ENCODE assay signal across 1 cellular context in the genomic region with DNA sequence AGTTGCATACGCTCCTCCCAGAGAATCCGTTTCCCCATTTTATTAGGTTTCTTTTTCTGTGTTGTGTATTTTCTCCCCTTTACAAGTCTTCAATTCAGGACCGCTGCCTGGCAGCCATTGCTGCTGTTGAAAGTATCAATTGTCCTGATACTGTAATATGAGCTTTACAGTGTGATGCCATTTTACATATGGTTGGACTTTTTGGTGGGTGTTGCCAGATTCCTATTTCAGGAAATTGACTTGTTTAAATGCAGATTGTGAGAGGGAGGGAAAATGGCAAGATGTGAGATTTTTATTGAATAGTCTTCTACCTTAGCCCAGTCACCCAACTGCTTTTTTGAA.
A peak's percentile ranks its signal among the peaks of the same experiment; 100 is the strongest.
TF ChIP-seq lines count a peak whose summit lies in the region.

No MANE protein-coding gene starts in this region.

TF ChIP-seq in K562, 482 proteins besides CTCF, POLR2A, EP300 and RAD21 (continued from another document):
- TF ChIP-seq, protein P1, sequence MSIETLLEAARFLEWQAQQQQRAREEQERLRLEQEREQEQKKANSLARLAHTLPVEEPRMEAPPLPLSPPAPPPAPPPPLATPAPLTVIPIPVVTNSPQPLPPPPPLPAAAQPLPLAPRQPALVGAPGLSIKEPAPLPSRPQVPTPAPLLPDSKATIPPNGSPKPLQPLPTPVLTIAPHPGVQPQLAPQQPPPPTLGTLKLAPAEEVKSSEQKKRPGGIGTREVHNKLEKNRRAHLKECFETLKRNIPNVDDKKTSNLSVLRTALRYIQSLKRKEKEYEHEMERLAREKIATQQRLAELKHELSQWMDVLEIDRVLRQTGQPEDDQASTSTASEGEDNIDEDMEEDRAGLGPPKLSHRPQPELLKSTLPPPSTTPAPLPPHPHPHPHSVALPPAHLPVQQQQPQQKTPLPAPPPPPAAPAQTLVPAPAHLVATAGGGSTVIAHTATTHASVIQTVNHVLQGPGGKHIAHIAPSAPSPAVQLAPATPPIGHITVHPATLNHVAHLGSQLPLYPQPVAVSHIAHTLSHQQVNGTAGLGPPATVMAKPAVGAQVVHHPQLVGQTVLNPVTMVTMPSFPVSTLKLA (conservative IDR thresholded peaks at IDR 0.05): no peak
- TF ChIP-seq ZNF79 (CRISPR knock-in tag; IDR thresholded peaks at IDR 0.05; ENCODE audit: low read depth) (no peak), RBM22 (IDR thresholded peaks at IDR 0.05; ENCODE audit: low read depth, low read length, poor library complexity, severe bottlenecking) (no peak), NFIX (CRISPR knock-in tag; IDR thresholded peaks at IDR 0.05; ENCODE audit: low read depth) (no peak), CBX8 (IDR thresholded peaks at IDR 0.05; ENCODE audit: borderline replicate concordance, extremely low read depth, low read depth, low read length, poor library complexity, severe bottlenecking) (no peak), YY1 (IDR thresholded peaks at IDR 0.05; ENCODE audit: borderline replicate concordance in 1 of 3, control insufficient read depth in 1 of 3, extremely low read depth in 1 of 3, insufficient read depth in 3 of 3, insufficient read length in 1 of 3, insufficient replicate concordance in 2 of 3, low read depth in 1 of 3, low read length in 2 of 3) (peak in 1 of 3 experiments; percentile 80)
- TF ChIP-seq, protein P2, sequence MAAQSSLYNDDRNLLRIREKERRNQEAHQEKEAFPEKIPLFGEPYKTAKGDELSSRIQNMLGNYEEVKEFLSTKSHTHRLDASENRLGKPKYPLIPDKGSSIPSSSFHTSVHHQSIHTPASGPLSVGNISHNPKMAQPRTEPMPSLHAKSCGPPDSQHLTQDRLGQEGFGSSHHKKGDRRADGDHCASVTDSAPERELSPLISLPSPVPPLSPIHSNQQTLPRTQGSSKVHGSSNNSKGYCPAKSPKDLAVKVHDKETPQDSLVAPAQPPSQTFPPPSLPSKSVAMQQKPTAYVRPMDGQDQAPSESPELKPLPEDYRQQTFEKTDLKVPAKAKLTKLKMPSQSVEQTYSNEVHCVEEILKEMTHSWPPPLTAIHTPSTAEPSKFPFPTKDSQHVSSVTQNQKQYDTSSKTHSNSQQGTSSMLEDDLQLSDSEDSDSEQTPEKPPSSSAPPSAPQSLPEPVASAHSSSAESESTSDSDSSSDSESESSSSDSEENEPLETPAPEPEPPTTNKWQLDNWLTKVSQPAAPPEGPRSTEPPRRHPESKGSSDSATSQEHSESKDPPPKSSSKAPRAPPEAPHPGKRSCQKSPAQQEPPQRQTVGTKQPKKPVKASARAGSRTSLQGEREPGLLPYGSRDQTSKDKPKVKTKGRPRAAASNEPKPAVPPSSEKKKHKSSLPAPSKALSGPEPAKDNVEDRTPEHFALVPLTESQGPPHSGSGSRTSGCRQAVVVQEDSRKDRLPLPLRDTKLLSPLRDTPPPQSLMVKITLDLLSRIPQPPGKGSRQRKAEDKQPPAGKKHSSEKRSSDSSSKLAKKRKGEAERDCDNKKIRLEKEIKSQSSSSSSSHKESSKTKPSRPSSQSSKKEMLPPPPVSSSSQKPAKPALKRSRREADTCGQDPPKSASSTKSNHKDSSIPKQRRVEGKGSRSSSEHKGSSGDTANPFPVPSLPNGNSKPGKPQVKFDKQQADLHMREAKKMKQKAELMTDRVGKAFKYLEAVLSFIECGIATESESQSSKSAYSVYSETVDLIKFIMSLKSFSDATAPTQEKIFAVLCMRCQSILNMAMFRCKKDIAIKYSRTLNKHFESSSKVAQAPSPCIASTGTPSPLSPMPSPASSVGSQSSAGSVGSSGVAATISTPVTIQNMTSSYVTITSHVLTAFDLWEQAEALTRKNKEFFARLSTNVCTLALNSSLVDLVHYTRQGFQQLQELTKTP (IDR thresholded peaks at IDR 0.05; ENCODE audit: low read depth in 1 of 2, partially characterized antibody in 2 of 2): no peak
TF ChIP-seq in K562: peak in this region for 2.
